ENCODE assay signal across 8 cellular contexts in genomic region chr7:17941171-17941490, GRCh38. TPM values are rescaled to one million over a fixed set of nuclear protein-coding genes. Genes with fewer than 3 reads are reported as not detected.
DNase-seq lines count a peak whose midpoint lies in the region; ATAC-seq, FAIRE-seq and TF ChIP-seq lines count a peak whose summit lies in the region.

No MANE protein-coding gene starts in this region.

- no peaks in the 10 kb centered on the region for H3K9me3 Mint-ChIP-seq in activated naive CD8-positive, alpha-beta T cell (ENCODE audit: low read depth)
- H3K9me3 Mint-ChIP-seq in stimulated activated effector memory CD8-positive, alpha-beta T cell treated with anti-CD3 and anti-CD28 coated beads, Interleukin-12 subunit alpha, Interleukin-12 subunit beta, amount 100 ng/mL, for 72 hours: no peaks in the 10 kb centered on the region

- no peaks in the 10 kb centered on the region for H3K9me3 ChIP-seq in iPS-18c (ENCODE audit: control insufficient read depth, insufficient read depth, low read length)

- peaks cover 2% of the 10 kb centered on the region for H3K36me3 Mint-ChIP-seq in activated naive CD8-positive, alpha-beta T cell
- H3K36me3 Mint-ChIP-seq in stimulated activated effector memory CD8-positive, alpha-beta T cell treated with anti-CD3 and anti-CD28 coated beads, Interleukin-12 subunit alpha, Interleukin-12 subunit beta, amount 100 ng/mL, for 72 hours: peaks cover 6% of the 10 kb centered on the region

- H3K4me1 Mint-ChIP-seq in activated naive CD8-positive, alpha-beta T cell (ENCODE audit: low read depth): peaks cover 41% of the 10 kb centered on the region
- H3K4me1 Mint-ChIP-seq in stimulated activated effector memory CD8-positive, alpha-beta T cell treated with anti-CD3 and anti-CD28 coated beads, Interleukin-12 subunit alpha, Interleukin-12 subunit beta, amount 100 ng/mL, for 72 hours: peaks cover 43% of the 10 kb centered on the region

- ATAC-seq in stimulated activated effector memory CD8-positive, alpha-beta T cell treated with anti-CD3 and anti-CD28 coated beads, Interleukin-12 subunit alpha, Interleukin-12 subunit beta, amount 100 ng/mL, for 72 hours: no peak
- ATAC-seq in HG03354 (IDR thresholded peaks at IDR 0.05; ENCODE audit: poor library complexity, severe bottlenecking, unreplicated experiment): no peak

- peak overlapping the region; percentile 99 for H3K4me3 Mint-ChIP-seq in activated naive CD8-positive, alpha-beta T cell
- H3K4me3 Mint-ChIP-seq in stimulated activated effector memory CD8-positive, alpha-beta T cell treated with anti-CD3 and anti-CD28 coated beads, Interleukin-12 subunit alpha, Interleukin-12 subunit beta, amount 100 ng/mL, for 72 hours: peak overlapping the region; percentile 90

- no peaks in the 10 kb centered on the region for H3K27me3 Mint-ChIP-seq in activated naive CD8-positive, alpha-beta T cell

- peak overlapping the region; percentile 88 for H3K4me3 ChIP-seq in iPS-18c (ENCODE audit: insufficient read depth, low read depth, low read length)

- H3K27ac Mint-ChIP-seq in activated naive CD8-positive, alpha-beta T cell: peak overlapping the region; percentile 97
- peak overlapping the region; percentile 99 for H3K27ac Mint-ChIP-seq in stimulated activated effector memory CD8-positive, alpha-beta T cell treated with anti-CD3 and anti-CD28 coated beads, Interleukin-12 subunit alpha, Interleukin-12 subunit beta, amount 100 ng/mL, for 72 hours

- no peak for TF ChIP-seq CTCF in D721Med (IDR thresholded peaks at IDR 0.05; ENCODE audit: insufficient read depth, missing control alignments)

- FAIRE-seq in D721Med (lab: Jason Lieb, UNC): no peak

- peak; percentile 23 for DNase-seq in Ammon's horn (ENCODE audit: low spot score)
- peak; percentile 59 for DNase-seq in HT-29 (ENCODE audit: low spot score)
- DNase-seq in stimulated activated effector memory CD8-positive, alpha-beta T cell treated with anti-CD3 and anti-CD28 coated beads, Interleukin-12 subunit alpha, Interleukin-12 subunit beta, amount 100 ng/mL, for 72 hours (ENCODE audit: low spot score in 2 of 2): no peak
- DNase-seq in germinal center (ENCODE audit: low spot score): no peak
- DNase-seq in D721Med (ENCODE audit: insufficient read length, low spot score): no peak

RNA-seq across cellular contexts. Expression of gene SNX13, which starts 0.8 kb away (rescaled TPM):
- total RNA-seq in HT-29 (2014; rRNA removed; shearing (Covaris generic)): 22.7 and 23.5 TPM in 2 replicates

Comparison
In these comparisons a context has a peak if more than half of its experiments do, and no peak if none do; other contexts are left out.
1. DNase-seq: peak in Ammon's horn (single experiment) and HT-29 (single experiment); none in stimulated activated effector memory CD8-positive, alpha-beta T cell treated with anti-CD3 and anti-CD28 coated beads, Interleukin-12 subunit alpha, Interleukin-12 subunit beta, amount 100 ng/mL, for 72 hours (0 of 2), germinal center (single experiment) and D721Med (single experiment).